In the genomic region with DNA sequence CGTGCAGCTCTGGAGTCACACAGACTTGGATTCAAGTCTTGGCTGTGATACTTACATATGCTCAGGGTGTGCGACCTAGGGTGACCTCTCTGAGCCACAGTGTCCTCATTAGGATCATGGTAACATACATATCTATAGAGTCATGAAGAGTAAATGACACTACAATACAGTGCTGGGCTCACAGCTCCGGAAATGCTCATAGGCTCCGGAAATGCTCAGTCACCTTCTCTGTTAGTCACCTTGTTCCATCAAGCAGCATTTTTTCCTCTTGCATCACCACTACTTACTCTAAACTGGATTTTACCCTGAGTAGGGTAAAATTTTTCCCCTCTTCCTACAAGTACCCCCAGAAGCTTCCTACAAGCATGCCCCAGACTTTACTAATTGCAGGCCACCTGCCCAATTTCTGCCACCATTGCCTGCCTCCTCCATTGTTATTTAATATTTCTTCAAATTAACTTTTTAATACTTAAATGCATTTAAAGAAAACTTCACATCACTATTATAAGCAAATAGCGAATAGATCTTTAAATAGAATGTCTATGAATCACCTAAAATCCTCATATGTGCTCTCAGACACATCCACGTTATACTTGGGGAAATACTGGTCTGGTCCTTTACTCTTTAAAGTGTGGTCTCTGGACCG, we compare ENCODE assay signal across 9 cellular contexts.
DNase-seq lines count a peak whose midpoint lies in the region; ATAC-seq and TF ChIP-seq lines count a peak whose summit lies in the region.
"Had no signal": no experiment of that assay in that cellular context is flagged by ENCODE, and none has a peak within 500 bp of the region (broad histone marks: within the 10 kb centered on the region; RNA-seq: fewer than 3 reads in every experiment).

No MANE protein-coding gene starts in this region.

- TF ChIP-seq POLR2A in GM18505 (IDR thresholded peaks at IDR 0.05; ENCODE audit: borderline replicate concordance, extremely low read depth, insufficient read depth, insufficient read length): no peak

- ATAC-seq in GM21367 (IDR thresholded peaks at IDR 0.05; ENCODE audit: unreplicated experiment): no peak
- no peak for ATAC-seq in GM18505 (IDR thresholded peaks at IDR 0.05; ENCODE audit: unreplicated experiment)
- ATAC-seq: left colon had no signal

- peak; percentile 2 to 42 for DNase-seq in activated CD8-positive, alpha-beta memory T cell treated with anti-CD3 and anti-CD28 coated beads for 4 hours (ENCODE audit: low read depth in 2 of 2)
- DNase-seq in activated CD8-positive, alpha-beta memory T cell treated with anti-CD3 and anti-CD28 coated beads for 24 hours: no peak
- peak; percentile 28 for DNase-seq in activated T-cell treated with anti-CD3 and anti-CD28 coated beads for 48 hours (ENCODE audit: low read depth)
- DNase-seq in hepatic stellate cell (ENCODE audit: low spot score): peak; percentile 80
- DNase-seq in stromal cell of bone marrow (ENCODE audit: low read depth): peak; percentile 48
- no peak for DNase-seq in SKM-1 treated with dmso at 0.1 percent for 144 hours (lab: John Stamatoyannopoulos, UW; ENCODE audit: unreplicated experiment)
- DNase-seq: left colon had no signal

Comparison
In these comparisons a context has a peak if more than half of its experiments do, and no peak if none do; other contexts are left out.
1. DNase-seq: peak in activated CD8-positive, alpha-beta memory T cell treated with anti-CD3 and anti-CD28 coated beads for 4 hours (2 of 2), activated T-cell treated with anti-CD3 and anti-CD28 coated beads for 48 hours (single experiment), hepatic stellate cell (single experiment) and stromal cell of bone marrow (single experiment); none in activated CD8-positive, alpha-beta memory T cell treated with anti-CD3 and anti-CD28 coated beads for 24 hours (single experiment) and SKM-1 treated with dmso at 0.1 percent for 144 hours (single experiment).